Comparison of ENCODE assay signal across 11 cellular contexts in genomic region chr18:48166971-48167370, GRCh38.
DNase-seq lines count a peak whose midpoint lies in the region; ATAC-seq and TF ChIP-seq lines count a peak whose summit lies in the region.
"Had no signal": no experiment of that assay in that cellular context is flagged by ENCODE, and none has a peak within 500 bp of the region (broad histone marks: within the 10 kb centered on the region; RNA-seq: fewer than 3 reads in every experiment).

No MANE protein-coding gene starts in this region.

- H3K4me1 ChIP-seq in duodenal mucosa (ENCODE audit: control insufficient read depth in 1 of 2, insufficient read depth in 2 of 2, low read length in 2 of 2) = peaks cover 55 to 59% of the 10 kb centered on the region in 2 donors

- no peak for TF ChIP-seq CTCF in mesothelial cell of epicardium (IDR thresholded peaks at IDR 0.05; ENCODE audit: unreplicated experiment)
- no peak for TF ChIP-seq CTCF in GM10266 (IDR thresholded peaks at IDR 0.05; ENCODE audit: control insufficient read depth, insufficient read depth, low read depth, missing control alignments)

- no peaks in the 10 kb centered on the region for H3K9me3 ChIP-seq in duodenal mucosa (ENCODE audit: control insufficient read depth in 1 of 2, low read length in 2 of 2)
- H3K9me3 ChIP-seq: neutrophil had no signal

- no peaks in the 10 kb centered on the region for H3K9me3 Mint-ChIP-seq in mesothelial cell of epicardium

- no peaks in the 10 kb centered on the region for H3K27me3 ChIP-seq in duodenal mucosa (ENCODE audit: control insufficient read depth in 1 of 2, insufficient read depth in 2 of 2, low read length in 2 of 2)

- ATAC-seq in HG02610 (IDR thresholded peaks at IDR 0.05; ENCODE audit: unreplicated experiment) (no peak), HG03571 (IDR thresholded peaks at IDR 0.05; ENCODE audit: unreplicated experiment) (no peak)

- no peaks in the 10 kb centered on the region for H3K36me3 ChIP-seq in duodenal mucosa (ENCODE audit: control insufficient read depth in 1 of 2, insufficient read depth in 2 of 2, low read length in 2 of 2)
- H3K36me3 ChIP-seq: neutrophil had no signal

- no peaks in the 10 kb centered on the region for H3K36me3 Mint-ChIP-seq in mesothelial cell of epicardium

- peak overlapping the region in 1 of 2 donors; percentile 47 for H3K4me3 ChIP-seq in duodenal mucosa (ENCODE audit: low read depth in 1 of 2, low read length in 2 of 2)

- peak overlapping the region; percentile 12 to 46 for H3K9ac ChIP-seq in duodenal mucosa (ENCODE audit: low read depth in 1 of 2, low read length in 2 of 2)

- peak overlapping the region; percentile 64 for H3K27ac ChIP-seq in duodenal mucosa (ENCODE audit: low read depth, low read length)
- H3K27ac ChIP-seq: neutrophil had no signal

- DNase-seq in AML-193 (lab: John Stamatoyannopoulos, UW) (peak; percentile 20 to 41), Kasumi-1 (lab: John Stamatoyannopoulos, UW) (peak; percentile 14 to 36), mesothelial cell of epicardium (ENCODE audit: low spot score in 2 of 2, unreplicated experiment in 2 of 2) (no peak), hippocampal formation (lab: John Stamatoyannopoulos, UW) (no peak), GM10266 (ENCODE audit: extremely low spot score) (no peak)
- DNase-seq: activated effector memory CD4-positive, alpha-beta T cell treated with Interleukin-2 at 50 U/mL for 16 hours; HCEC 1CT had no signal

- peaks cover 53% of the 10 kb centered on the region for H3K4me1 Mint-ChIP-seq in mesothelial cell of epicardium

- peaks cover 3% of the 10 kb centered on the region for H3K27me3 Mint-ChIP-seq in mesothelial cell of epicardium (ENCODE audit: low read depth)

- peak overlapping the region; percentile 37 for H3K27ac Mint-ChIP-seq in mesothelial cell of epicardium

- no peak overlapping the region for H3K4me3 Mint-ChIP-seq in mesothelial cell of epicardium

Comparison
In these comparisons a context has a peak if more than half of its experiments do, and no peak if none do; other contexts are left out.
1. DNase-seq: peak in AML-193 (2 of 2) and Kasumi-1 (2 of 2); none in mesothelial cell of epicardium (0 of 2), hippocampal formation (0 of 2) and GM10266 (single experiment).